10 cellular contexts compared by ENCODE assay signal in the genomic region with DNA sequence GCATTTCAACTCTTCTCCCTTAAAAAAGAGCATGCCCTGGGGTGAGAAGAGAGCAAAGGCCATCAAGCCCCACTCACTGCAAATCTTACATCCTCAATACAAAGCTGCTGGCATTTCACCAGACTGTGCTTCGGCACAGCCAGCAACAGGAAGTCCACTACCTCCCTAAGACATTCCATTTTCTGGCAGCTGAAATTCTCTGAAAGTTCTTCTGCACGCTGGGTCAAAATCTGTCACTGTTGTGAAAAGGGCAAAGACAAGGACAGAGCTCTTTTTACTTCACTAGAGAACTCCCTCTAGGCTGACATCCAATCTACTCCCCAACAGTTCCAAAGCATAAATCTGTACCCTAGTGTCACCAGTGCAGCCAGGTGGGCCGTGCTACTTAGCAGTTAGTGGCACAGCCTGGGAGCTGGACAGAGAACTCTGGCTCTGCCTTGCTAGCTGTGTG.
DNase-seq lines count a peak whose midpoint lies in the region; ATAC-seq and TF ChIP-seq lines count a peak whose summit lies in the region.
"Had no signal": no experiment of that assay in that cellular context is flagged by ENCODE, and none has a peak within 500 bp of the region (broad histone marks: within the 10 kb centered on the region; RNA-seq: fewer than 3 reads in every experiment).

No MANE protein-coding gene starts in this region.

- no peak for ATAC-seq in HG03520 (IDR thresholded peaks at IDR 0.05; ENCODE audit: unreplicated experiment)
- ATAC-seq: activated T-cell treated with anti-CD3 and anti-CD28 coated beads, Interleukin-2, amount 50 U/mL, for 4 hours had no signal

- peaks cover 14% of the 10 kb centered on the region for H3K79me2 ChIP-seq in ACC112 (ENCODE audit: control insufficient read depth, insufficient read depth, low read length, unreplicated experiment)

- H3K27ac ChIP-seq in ACC112 (ENCODE audit: low read depth, low read length) (no peak overlapping the region), coronary artery (peak overlapping the region in 1 of 2 donors; percentile 9), muscle layer of duodenum (ENCODE audit: low read length) (no peak overlapping the region)

- no peaks in the 10 kb centered on the region for H3K9me3 ChIP-seq in muscle layer of duodenum (ENCODE audit: control insufficient read depth in 1 of 2, low read length in 2 of 2)

- H3K36me3 ChIP-seq in ACC112 (ENCODE audit: insufficient read depth, low read length) (peaks cover 9% of the 10 kb centered on the region; the same call in 1 of the 2 replicates), muscle layer of duodenum (ENCODE audit: control insufficient read depth in 1 of 2, insufficient read depth in 2 of 2, low read length in 2 of 2) (peaks cover 3 to 19% of the 10 kb centered on the region in 2 donors)

- H2AFZ ChIP-seq in ACC112 (ENCODE audit: low read length, unreplicated experiment): no peak overlapping the region

- DNase-seq in HCEC 1CT (peak; percentile 24), coronary artery (ENCODE audit: low spot score) (no peak), SIG-M5 (lab: John Stamatoyannopoulos, UW) (no peak)
- no peak for DNase-seq in stimulated activated CD4-positive, alpha-beta T cell treated with anti-CD3 and anti-CD28 coated beads, Interleukin-2, amount 100 ng/mL, for 24 hours
- DNase-seq in stimulated activated CD8-positive, alpha-beta memory T cell treated with anti-CD3 and anti-CD28 coated beads, Interleukin-4, amount 100 ng/mL, for 48 hours: no peak
- DNase-seq: activated T-cell treated with anti-CD3 and anti-CD28 coated beads, Interleukin-2, amount 50 U/mL, for 4 hours; Kasumi-1 had no signal

- H3K4me1 ChIP-seq in ACC112 (ENCODE audit: control insufficient read depth, insufficient read depth, low read length, unreplicated experiment) (peaks cover 21% of the 10 kb centered on the region), muscle layer of duodenum (ENCODE audit: control insufficient read depth in 1 of 2, insufficient read depth in 2 of 2, low read length in 2 of 2) (peaks cover 12 to 43% of the 10 kb centered on the region in 2 donors)

- H3K27me3 ChIP-seq in ACC112 (ENCODE audit: insufficient read depth, low read length) (no peaks in the 10 kb centered on the region), muscle layer of duodenum (ENCODE audit: low read depth, low read length) (no peaks in the 10 kb centered on the region)

- H3K4me3 ChIP-seq in ACC112 (ENCODE audit: low read depth, low read length) (peak overlapping the region; percentile 18; the same call in 1 of the 2 replicates), coronary artery (peak overlapping the region; percentile 17), muscle layer of duodenum (ENCODE audit: low read depth in 1 of 2, low read length in 2 of 2) (peak overlapping the region; percentile 14 to 27)

- no peak for TF ChIP-seq CTCF in coronary artery (IDR thresholded peaks at IDR 0.05)
